8 cellular contexts compared by ENCODE assay signal in genomic region chr11:46389450-46390330, GRCh38. TPM values are rescaled to one million over a fixed set of nuclear protein-coding genes. Genes with fewer than 3 reads are reported as not detected.
DNase-seq lines count a peak whose midpoint lies in the region; ATAC-seq and TF ChIP-seq lines count a peak whose summit lies in the region.

No MANE protein-coding gene starts in this region.

- CTCF ChIA-PET in activated CD4-positive, alpha-beta memory T cell treated with anti-CD3 and anti-CD28 coated beads for 36 hours (lab: Charles Lee): interaction anchor here (0.7 to 7.8 kb wide), 23 partner anchors 9 to 311 kb away, joined by 3 to 83 read pairs (median 5); partner anchors contain the start of genes ARHGAP1, ATG13, DGKZ and HARBI1

- no peaks in the 10 kb centered on the region for H3K36me3 Mint-ChIP-seq in activated CD4-positive, alpha-beta memory T cell treated with anti-CD3 and anti-CD28 coated beads for 36 hours

- TF ChIP-seq POLR2A in erythroblast (IDR thresholded peaks at IDR 0.05; ENCODE audit: low read length): no peak

- POLR2A ChIA-PET in activated CD4-positive, alpha-beta memory T cell treated with anti-CD3 and anti-CD28 coated beads for 36 hours (lab: Charles Lee): no interaction called here

- H3K27ac Mint-ChIP-seq in activated CD4-positive, alpha-beta memory T cell treated with anti-CD3 and anti-CD28 coated beads for 36 hours: no peak overlapping the region

- H3K27me3 Mint-ChIP-seq in activated CD4-positive, alpha-beta memory T cell treated with anti-CD3 and anti-CD28 coated beads for 36 hours: peaks cover 61% of the 10 kb centered on the region

- peaks cover 31% of the 10 kb centered on the region for H3K4me1 Mint-ChIP-seq in activated CD4-positive, alpha-beta memory T cell treated with anti-CD3 and anti-CD28 coated beads for 36 hours (ENCODE audit: low read depth)

- ATAC-seq in HG02759 (IDR thresholded peaks at IDR 0.05; ENCODE audit: unreplicated experiment): peak; percentile 53

- H3K9me3 Mint-ChIP-seq in activated CD4-positive, alpha-beta memory T cell treated with anti-CD3 and anti-CD28 coated beads for 36 hours: no peaks in the 10 kb centered on the region

- intact Hi-C loops in activated CD4-positive, alpha-beta memory T cell treated with anti-CD3 and anti-CD28 coated beads for 36 hours (cut with micrococcal nuclease): loop anchor here (1.0 to 2.0 kb wide), 3 partner anchors 139 to 228 kb away; partner anchors contain the start of genes ATG13 and HARBI1

- peak overlapping the region; percentile 57 for H3K4me3 Mint-ChIP-seq in activated CD4-positive, alpha-beta memory T cell treated with anti-CD3 and anti-CD28 coated beads for 36 hours

- DNase-seq in NCI-H187 (lab: John Stamatoyannopoulos, UW) (peak; percentile 37 to 54), NCI-H187 treated with DMSO at 0.1 percent for 48 hours (lab: John Stamatoyannopoulos, UW) (no peak), NCI-H446 (lab: John Stamatoyannopoulos, UW) (peak; percentile 26 to 79), erythroblast (lab: John Stamatoyannopoulos, UW) (peak; percentile 75 to 79), mucosa of gallbladder (ENCODE audit: low spot score) (peak; percentile 58), superior temporal gyrus (ENCODE audit: extremely low spot score) (peak; percentile 66)
- peak; percentile 79 for DNase-seq in activated CD4-positive, alpha-beta memory T cell treated with anti-CD3 and anti-CD28 coated beads for 36 hours

RNA-seq across cellular contexts. Expression of gene CHRM4, which starts 1.9 kb away (rescaled TPM):
- not detected for total RNA-seq in activated CD4-positive, alpha-beta memory T cell treated with anti-CD3 and anti-CD28 coated beads for 36 hours
- not detected for total RNA-seq in mucosa of gallbladder

RNA-seq across cellular contexts. Expression of gene MDK, which starts 8.2 kb away (rescaled TPM):
- 1 to 10 TPM; 5.9 to 7.0 TPM for total RNA-seq in activated CD4-positive, alpha-beta memory T cell treated with anti-CD3 and anti-CD28 coated beads for 36 hours
- 106 TPM for total RNA-seq in mucosa of gallbladder

RNA-seq across cellular contexts. Expression of gene DGKZ, which starts 42.4 kb away (rescaled TPM):
- total RNA-seq in activated CD4-positive, alpha-beta memory T cell treated with anti-CD3 and anti-CD28 coated beads for 36 hours: 10 to 100 TPM; 85.3 to 88.7 TPM
- 83.8 TPM for total RNA-seq in mucosa of gallbladder

Comparison
In these comparisons a context has a peak if more than half of its experiments do, and no peak if none do; other contexts are left out.
1. RNA of gene MDK, which starts 8.2 kb away (total RNA-seq): 106 TPM in mucosa of gallbladder (single experiment); 5.9 to 7.0 TPM in activated CD4-positive, alpha-beta memory T cell treated with anti-CD3 and anti-CD28 coated beads for 36 hours; every median in the first group is over 10 times any median in the second.